ENCODE assay signal across 15 cellular contexts in genomic region chr4:159278399-159278798, GRCh38.
DNase-seq lines count a peak whose midpoint lies in the region; ATAC-seq and TF ChIP-seq lines count a peak whose summit lies in the region.
"Had no signal": no experiment of that assay in that cellular context is flagged by ENCODE, and none has a peak within 500 bp of the region (broad histone marks: within the 10 kb centered on the region; RNA-seq: fewer than 3 reads in every experiment).

No MANE protein-coding gene starts in this region.

- no peaks in the 10 kb centered on the region for H3K9me3 ChIP-seq in naive thymus-derived CD4-positive, alpha-beta T cell (ENCODE audit: control insufficient read depth in 2 of 3, low read length in 3 of 3)

- peak; percentile 25 for DNase-seq in LHCN-M2 (ENCODE audit: low read depth)
- DNase-seq in fibroblast of mammary gland (ENCODE audit: low read depth) = peak; percentile 65
- DNase-seq in naive thymus-derived CD4-positive, alpha-beta T cell = no peak
- no peak for DNase-seq in AG08396 (ENCODE audit: low spot score)
- DNase-seq in NCI-H510A (lab: John Stamatoyannopoulos, UW) = no peak
- DNase-seq in G401 (ENCODE audit: low spot score) = no peak
- DNase-seq in activated naive CD4-positive, alpha-beta T cell treated with anti-CD3 and anti-CD28 coated beads, Interleukin-2, amount 50 U/mL, for 72 hours (ENCODE audit: low spot score in 2 of 2) = no peak
- DNase-seq: activated CD4-positive, CD25-positive, alpha-beta regulatory T cell; activated naive CD8-positive, alpha-beta T cell treated with anti-CD3 and anti-CD28 coated beads for 36 hours; CD4-positive, CD25-positive, alpha-beta regulatory T cell; MM.1S; OCI-M1; stimulated activated naive CD4-positive, alpha-beta T cell had no signal

- no peak for TF ChIP-seq CTCF in fibroblast of mammary gland (conservative IDR thresholded peaks at IDR 0.05; ENCODE audit: control insufficient read depth, insufficient read depth, low read depth, low read length)

- H3K36me3 Mint-ChIP-seq in naive thymus-derived CD4-positive, alpha-beta T cell = peaks cover 0 to 21% (median 6%) of the 10 kb centered on the region in 5 donors
- H3K36me3 Mint-ChIP-seq in activated naive CD4-positive, alpha-beta T cell treated with anti-CD3 and anti-CD28 coated beads, Interleukin-2, amount 50 U/mL, for 72 hours = peaks cover 0 to 8% of the 10 kb centered on the region in 2 donors

- H3K4me3 Mint-ChIP-seq in naive thymus-derived CD4-positive, alpha-beta T cell = no peak overlapping the region
- H3K4me3 Mint-ChIP-seq: activated naive CD8-positive, alpha-beta T cell treated with anti-CD3 and anti-CD28 coated beads for 36 hours; CD4-positive, CD25-positive, alpha-beta regulatory T cell had no signal

- H3K4me1 Mint-ChIP-seq in naive thymus-derived CD4-positive, alpha-beta T cell = no peaks in the 10 kb centered on the region

- POLR2A ChIA-PET in naive thymus-derived CD4-positive, alpha-beta T cell (lab: Charles Lee) = no interaction called here

- peaks cover 0 to 5% (median 2%) of the 10 kb centered on the region in 11 donors for H3K9me3 Mint-ChIP-seq in naive thymus-derived CD4-positive, alpha-beta T cell
- no peaks in the 10 kb centered on the region for H3K9me3 Mint-ChIP-seq in activated naive CD4-positive, alpha-beta T cell treated with anti-CD3 and anti-CD28 coated beads, Interleukin-2, amount 50 U/mL, for 72 hours

- H3K4me3 ChIP-seq in fibroblast of mammary gland (ENCODE audit: control insufficient read depth, low read depth, low read length) = no peak overlapping the region
- no peak overlapping the region for H3K4me3 ChIP-seq in naive thymus-derived CD4-positive, alpha-beta T cell (ENCODE audit: low read length)

- intact Hi-C loops in naive thymus-derived CD4-positive, alpha-beta T cell (cut with micrococcal nuclease) = no loop called here

- in situ Hi-C loops in G401 (cut with HindIII; ENCODE audit: low sequenced_read_pairs) = no loop called here

- ATAC-seq in GM19351 (IDR thresholded peaks at IDR 0.05; ENCODE audit: unreplicated experiment) = peak; percentile 52
- ATAC-seq in naive thymus-derived CD4-positive, alpha-beta T cell = peak; percentile 77
- ATAC-seq in activated naive CD4-positive, alpha-beta T cell treated with anti-CD3 and anti-CD28 coated beads, Interleukin-2, amount 50 U/mL, for 72 hours = no peak
- ATAC-seq: HCT116 had no signal

- no peak overlapping the region for H3K27ac Mint-ChIP-seq in naive thymus-derived CD4-positive, alpha-beta T cell
- no peak overlapping the region for H3K27ac Mint-ChIP-seq in activated naive CD4-positive, alpha-beta T cell treated with anti-CD3 and anti-CD28 coated beads, Interleukin-2, amount 50 U/mL, for 72 hours
- H3K27ac Mint-ChIP-seq: activated naive CD8-positive, alpha-beta T cell treated with anti-CD3 and anti-CD28 coated beads for 36 hours had no signal

- H3K4me1 ChIP-seq in naive thymus-derived CD4-positive, alpha-beta T cell (ENCODE audit: control insufficient read depth in 2 of 2, insufficient read depth in 2 of 2, low read length in 2 of 2) = no peaks in the 10 kb centered on the region

- no peak overlapping the region for H3K27ac ChIP-seq in naive thymus-derived CD4-positive, alpha-beta T cell (ENCODE audit: low read depth, low read length)

- CTCF ChIA-PET in naive thymus-derived CD4-positive, alpha-beta T cell (lab: Charles Lee) = no interaction called here

- no peaks in the 10 kb centered on the region for H3K27me3 ChIP-seq in naive thymus-derived CD4-positive, alpha-beta T cell (ENCODE audit: control insufficient read depth in 2 of 2, insufficient read depth in 2 of 2, low read length in 2 of 2)

- H3K36me3 ChIP-seq in naive thymus-derived CD4-positive, alpha-beta T cell (ENCODE audit: control insufficient read depth in 2 of 3, insufficient read depth in 3 of 3, low read length in 3 of 3) = no peaks in the 10 kb centered on the region

- no peaks in the 10 kb centered on the region for H3K27me3 Mint-ChIP-seq in naive thymus-derived CD4-positive, alpha-beta T cell
- H3K27me3 Mint-ChIP-seq: activated naive CD8-positive, alpha-beta T cell treated with anti-CD3 and anti-CD28 coated beads for 36 hours; CD4-positive, CD25-positive, alpha-beta regulatory T cell had no signal

Comparison
In these comparisons a context has a peak if more than half of its experiments do, and no peak if none do; other contexts are left out.
1. ATAC-seq: peak in GM19351 (single experiment) and naive thymus-derived CD4-positive, alpha-beta T cell (single experiment); none in activated naive CD4-positive, alpha-beta T cell treated with anti-CD3 and anti-CD28 coated beads, Interleukin-2, amount 50 U/mL, for 72 hours (0 of 2).
2. DNase-seq: peak in LHCN-M2 (single experiment) and fibroblast of mammary gland (single experiment); none in naive thymus-derived CD4-positive, alpha-beta T cell (0 of 9), AG08396 (single experiment), NCI-H510A (single experiment), G401 (single experiment) and activated naive CD4-positive, alpha-beta T cell treated with anti-CD3 and anti-CD28 coated beads, Interleukin-2, amount 50 U/mL, for 72 hours (0 of 2).